In genomic region chr3:181738551-181738950, GRCh38 we compare ENCODE assay signal across 1 cellular context.
TF ChIP-seq lines count a peak whose summit lies in the region.

No MANE protein-coding gene starts in this region.

TF ChIP-seq in HepG2, 621 proteins besides CTCF, POLR2A, EP300 and RAD21 (continued from another document):
- TF ChIP-seq ZBTB39 (CRISPR knock-in tag; IDR thresholded peaks at IDR 0.05), result no peak
- no peak for TF ChIP-seq NKX3-1 (CRISPR knock-in tag; IDR thresholded peaks at IDR 0.05)
- no peak for TF ChIP-seq TP53 (CRISPR knock-in tag; conservative IDR thresholded peaks at IDR 0.05)
- no peak for TF ChIP-seq ZNF547 (CRISPR knock-in tag; IDR thresholded peaks at IDR 0.05)
- TF ChIP-seq ZNF138 (CRISPR knock-in tag; IDR thresholded peaks at IDR 0.05; ENCODE audit: low read depth), result no peak
- TF ChIP-seq HES4 (CRISPR knock-in tag; IDR thresholded peaks at IDR 0.05; ENCODE audit: borderline replicate concordance), result no peak
- TF ChIP-seq ZC3H4 (CRISPR knock-in tag; IDR thresholded peaks at IDR 0.05; ENCODE audit: borderline replicate concordance), result no peak
- TF ChIP-seq ZNF224 (CRISPR knock-in tag; IDR thresholded peaks at IDR 0.05), result no peak
- no peak for TF ChIP-seq BORCS8-MEF2B (CRISPR knock-in tag; IDR thresholded peaks at IDR 0.05)
- no peak for TF ChIP-seq ZIK1 (CRISPR knock-in tag; IDR thresholded peaks at IDR 0.05; ENCODE audit: borderline replicate concordance, low read depth)
- no peak for TF ChIP-seq ZBTB21 (CRISPR knock-in tag; IDR thresholded peaks at IDR 0.05)
